2 cellular contexts compared by ENCODE assay signal in genomic region chr16:2046889-2047329, GRCh38.
TF ChIP-seq lines count a peak whose summit lies in the region.

No MANE protein-coding gene starts in this region.

TF ChIP-seq in HEK293T, 16 proteins besides CTCF, POLR2A, EP300 and RAD21:
- TF ChIP-seq ARNT (IDR thresholded peaks at IDR 0.05) (no peak), L3MBTL2 (conservative IDR thresholded peaks at IDR 0.05) (no peak), TARDBP (IDR thresholded peaks at IDR 0.05) (no peak), CTBP1 (IDR thresholded peaks at IDR 0.05; ENCODE audit: borderline replicate concordance) (no peak), FOXA1 (IDR thresholded peaks at IDR 0.05) (no peak), FOXK2 (IDR thresholded peaks at IDR 0.05) (no peak), BHLHE40 (IDR thresholded peaks at IDR 0.05; ENCODE audit: borderline replicate concordance) (no peak), PKNOX1 (IDR thresholded peaks at IDR 0.05) (no peak), ZNF384 (IDR thresholded peaks at IDR 0.05) (no peak), HDGF (IDR thresholded peaks at IDR 0.05; ENCODE audit: borderline replicate concordance) (no peak), SP1 (IDR thresholded peaks at IDR 0.05) (no peak), NFRKB (IDR thresholded peaks at IDR 0.05) (no peak), SUZ12 (IDR thresholded peaks at IDR 0.05) (no peak)

TF ChIP-seq in GM12878, 131 proteins besides CTCF, POLR2A, EP300 and RAD21:
- TF ChIP-seq BCLAF1 (IDR thresholded peaks at IDR 0.05) = no peak
- TF ChIP-seq CEBPB (IDR thresholded peaks at IDR 0.05; ENCODE audit: borderline replicate concordance in 1 of 2, low read depth in 2 of 2, low read length in 2 of 2) = no peak
